ENCODE assay signal across 8 cellular contexts in the genomic region with DNA sequence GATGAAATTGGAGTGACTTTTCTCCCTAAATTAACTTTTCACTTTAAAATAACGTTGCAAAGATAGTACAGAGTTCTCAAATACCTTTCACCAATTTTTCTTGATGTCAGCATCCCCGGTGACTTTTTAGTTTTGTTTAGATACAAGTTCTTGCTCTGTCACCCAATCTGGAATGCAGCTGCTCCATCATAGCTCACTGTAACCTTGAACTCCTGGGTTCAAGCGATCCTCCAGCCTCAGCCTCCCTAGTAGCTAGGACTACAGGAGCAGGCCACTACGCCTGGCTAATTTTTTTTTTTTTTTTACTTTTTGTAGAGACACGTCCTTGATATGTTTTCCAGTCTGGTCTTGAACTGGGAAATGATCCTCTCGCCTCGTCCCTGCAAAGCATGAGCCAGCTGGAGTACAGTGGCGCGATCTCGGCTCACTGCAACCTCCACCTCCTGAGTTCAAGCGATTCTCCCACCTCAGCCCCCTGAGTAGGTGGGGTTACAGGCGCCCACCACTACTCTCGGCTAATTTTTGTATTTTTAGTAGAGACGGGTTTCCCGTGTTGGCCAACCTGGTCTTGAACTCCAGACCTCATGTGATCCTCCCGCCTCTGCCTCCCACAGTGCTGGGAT. TPM values are rescaled to one million over a fixed set of nuclear protein-coding genes. Genes with fewer than 3 reads are reported as not detected.
DNase-seq lines count a peak whose midpoint lies in the region; ATAC-seq, FAIRE-seq and TF ChIP-seq lines count a peak whose summit lies in the region.

No MANE protein-coding gene starts in this region.

- no peaks in the 10 kb centered on the region for H3K9me3 ChIP-seq in ovary

- WGBS in ovary, 3 donors = 18 to 35% (median 21%) methylated on average over 16 of the region's 16 CpGs

- H3K9me3 Mint-ChIP-seq in endothelial cell (ENCODE audit: unreplicated experiment) = no peaks in the 10 kb centered on the region

- no peaks in the 10 kb centered on the region for H3K36me3 ChIP-seq in ovary

- no peak for TF ChIP-seq EP300 in ovary (IDR thresholded peaks at IDR 0.05)

- DNase-seq in GM18507 (ENCODE audit: extremely low spot score, insufficient read length, low read depth) = no peak
- DNase-seq in RPMI7951 (ENCODE audit: low read depth) = peak; percentile 6
- DNase-seq in endothelial cell (ENCODE audit: low spot score) = no peak
- DNase-seq in ovary = no peak
- no peak for DNase-seq in DMS114 treated with DMSO at 0.1 percent for 48 hours (lab: John Stamatoyannopoulos, UW; ENCODE audit: unreplicated experiment)

- H3K27me3 Mint-ChIP-seq in endothelial cell (ENCODE audit: unreplicated experiment) = peaks cover 9% of the 10 kb centered on the region

- peak overlapping the region; percentile 98 for H3K4me3 Mint-ChIP-seq in endothelial cell (ENCODE audit: unreplicated experiment)

- H3K27ac ChIP-seq in ovary = peak overlapping the region; percentile 84 to 92

- peak; percentile 9 for FAIRE-seq in GM18507 (lab: Jason Lieb, UNC)

- H3K27ac Mint-ChIP-seq in endothelial cell (ENCODE audit: unreplicated experiment) = peak overlapping the region; percentile 99

- TF ChIP-seq CTCF in endothelial cell (IDR thresholded peaks at IDR 0.05; ENCODE audit: unreplicated experiment) (no peak), ovary (IDR thresholded peaks at IDR 0.05) (no peak)

- TF ChIP-seq POLR2A in ovary (IDR thresholded peaks at IDR 0.05) = no peak
- no peak for TF ChIP-seq POLR2A in GM18505 (IDR thresholded peaks at IDR 0.05; ENCODE audit: borderline replicate concordance, extremely low read depth, insufficient read depth, insufficient read length)

- no peaks in the 10 kb centered on the region for H3K27me3 ChIP-seq in ovary

- peaks cover 1% of the 10 kb centered on the region for H3K4me1 ChIP-seq in ovary (ENCODE audit: insufficient read depth)

- ATAC-seq in HG02938 (IDR thresholded peaks at IDR 0.05; ENCODE audit: unreplicated experiment) = no peak
- ATAC-seq in HG02981 (IDR thresholded peaks at IDR 0.05; ENCODE audit: unreplicated experiment) = no peak
- no peak for ATAC-seq in GM18505 (IDR thresholded peaks at IDR 0.05; ENCODE audit: unreplicated experiment)

- H3K4me1 Mint-ChIP-seq in endothelial cell (ENCODE audit: unreplicated experiment) = peaks cover 8% of the 10 kb centered on the region

- peak overlapping the region; percentile 82 for H3K4me3 ChIP-seq in ovary

- H3K36me3 Mint-ChIP-seq in endothelial cell (ENCODE audit: low read depth, unreplicated experiment) = peaks cover 18% of the 10 kb centered on the region

- intact Hi-C loops in ovary (cut with DNase I) = loop anchor here in 1 of 4 donors (10.0 kb wide), 1 partner anchor 59 kb away; no protein-coding TSS in a partner anchor

RNA-seq across cellular contexts. Expression of a gene that starts 0.7 kb away (rescaled TPM):
- total RNA-seq in RPMI7951 (2014; rRNA removed; shearing (Covaris generic)) = 9.7 and 12.3 TPM in 2 replicates
- total RNA-seq in endothelial cell (ENCODE audit: unreplicated experiment) (11.5 TPM), ovary (10 to 100 TPM in 6 of 7 donors, 1 to 10 TPM in 1; 9.9 to 14.9 (median 12.6) TPM)
- 1 to 10 TPM; 7.1 to 7.5 TPM for polyA plus RNA-seq in ovary

RNA-seq across cellular contexts. Expression of a gene that starts 0.9 kb away (rescaled TPM):
- total RNA-seq in RPMI7951 (2014; rRNA removed; shearing (Covaris generic)) = 4.0 and 4.6 TPM in 2 replicates
- total RNA-seq in endothelial cell (ENCODE audit: unreplicated experiment) = 1.9 TPM
- 10 to 100 TPM in 3 of 7 donors, 1 to 10 TPM in 4; 4.6 to 13.9 (median 8.7) TPM for total RNA-seq in ovary
- 10 to 100 TPM in 1 of 2 donors, 1 to 10 TPM in 1; 7.8 to 10.3 TPM for polyA plus RNA-seq in ovary

RNA-seq across cellular contexts. Expression of a gene that starts 35.2 kb away (rescaled TPM):
- not detected in 2 replicates for total RNA-seq in RPMI7951 (2014; rRNA removed; shearing (Covaris generic))
- total RNA-seq in endothelial cell (ENCODE audit: unreplicated experiment) (not detected), ovary (under 1 TPM in 3 of 7 donors, not detected in 4; 0.31 to 0.46 (median 0.35) TPM)
- polyA plus RNA-seq in ovary = not detected
